In the genomic region with DNA sequence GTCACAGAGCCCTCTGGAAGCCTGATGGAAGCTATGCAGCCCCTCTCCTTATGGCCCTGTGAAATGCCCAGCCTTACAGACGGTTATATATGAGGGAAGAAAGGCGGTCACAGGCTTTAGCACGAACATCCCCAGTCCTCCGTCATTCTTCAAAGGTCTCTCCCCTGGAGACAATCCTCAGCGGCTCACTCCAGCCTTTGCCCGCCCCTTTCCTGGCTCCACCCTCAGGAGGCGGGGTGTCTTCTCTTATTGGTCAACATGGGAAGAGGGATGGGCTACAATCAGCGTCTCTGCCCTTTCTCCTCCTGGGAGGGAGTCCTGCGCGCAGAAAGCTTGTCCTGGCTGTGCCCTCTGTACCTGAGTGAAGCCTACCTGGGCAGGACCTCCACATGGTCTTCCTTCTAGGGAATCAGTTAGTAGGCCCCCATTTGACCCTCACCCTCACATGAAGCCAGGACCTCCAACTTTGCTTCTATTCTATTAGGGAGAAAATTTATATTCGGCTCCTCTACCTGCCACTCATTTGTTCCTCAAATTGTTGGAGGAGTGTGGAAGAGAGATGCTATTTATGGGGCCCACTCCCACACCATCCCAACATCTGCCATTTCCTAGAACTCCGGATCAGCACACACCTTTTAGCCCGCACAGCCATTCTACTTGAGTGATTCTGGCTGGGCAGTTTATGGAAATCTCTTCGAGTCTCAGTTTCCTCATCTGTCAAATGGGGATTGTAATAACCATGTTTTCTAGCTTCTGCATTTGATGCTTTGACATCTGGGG, we compare ENCODE assay signal across 10 cellular contexts.
DNase-seq lines count a peak whose midpoint lies in the region; ATAC-seq, FAIRE-seq and TF ChIP-seq lines count a peak whose summit lies in the region.
"Had no signal": no experiment of that assay in that cellular context is flagged by ENCODE, and none has a peak within 500 bp of the region (broad histone marks: within the 10 kb centered on the region; RNA-seq: fewer than 3 reads in every experiment).

No MANE protein-coding gene starts in this region.

- H3K27me3 Mint-ChIP-seq in activated CD4-positive, alpha-beta T cell treated with anti-CD3 and anti-CD28 coated beads for 36 hours = peaks cover 51% of the 10 kb centered on the region
- peaks cover 84% of the 10 kb centered on the region for H3K27me3 Mint-ChIP-seq in neural crest cell (ENCODE audit: low read depth)

- intact Hi-C loops in activated CD4-positive, alpha-beta T cell treated with anti-CD3 and anti-CD28 coated beads for 36 hours (cut with DNase I, micrococcal nuclease) = no loop called here
- intact Hi-C loops in K562 (cut with micrococcal nuclease) = no loop called here

- no peak overlapping the region for H3K27ac Mint-ChIP-seq in activated CD4-positive, alpha-beta T cell treated with anti-CD3 and anti-CD28 coated beads for 36 hours
- no peak overlapping the region for H3K27ac Mint-ChIP-seq in neural crest cell (ENCODE audit: unreplicated experiment)

- peak; percentile 50 for DNase-seq in activated CD4-positive, alpha-beta T cell treated with anti-CD3 and anti-CD28 coated beads for 36 hours
- DNase-seq in activated CD4-positive, alpha-beta T cell treated with anti-CD3 and anti-CD28 coated beads, Interleukin-2, amount 50 U/mL, for 1 hour = no peak
- DNase-seq in KBM-7 = peak; percentile 24
- peak; percentile 64 to 93 (median 90) for DNase-seq in K562 (ENCODE audit: extremely low read depth in 1 of 4, low spot score in 3 of 4)
- peak; percentile 68 for DNase-seq in neural crest cell (ENCODE audit: low read depth, low spot score)
- no peak for DNase-seq in dedifferentiated amniotic fluid mesenchymal stem cell (ENCODE audit: extremely low spot score)
- DNase-seq: NCI-H774 had no signal

- CTCF ChIA-PET in activated CD4-positive, alpha-beta T cell treated with anti-CD3 and anti-CD28 coated beads for 36 hours (lab: Charles Lee) = interaction anchor here (1.2 kb wide), 1 partner anchor 9 kb away, joined by 4 read pairs; no protein-coding TSS in a partner anchor
- CTCF ChIA-PET in K562 (lab: Yijun Ruan, JAX; ENCODE audit: low intra/inter-chr PET ratio) = interaction anchor here (0.6 kb wide), 1 partner anchor 89 kb away, joined by 4 read pairs; no protein-coding TSS in a partner anchor

- ATAC-seq in activated CD4-positive, alpha-beta T cell treated with anti-CD3 and anti-CD28 coated beads for 36 hours = peak; percentile 70
- ATAC-seq in K562 (peak; percentile 100), GM18520 (IDR thresholded peaks at IDR 0.05; ENCODE audit: unreplicated experiment) (no peak), HG02623 (IDR thresholded peaks at IDR 0.05; ENCODE audit: unreplicated experiment) (no peak)

- H3K27ac ChIP-seq in K562 (ENCODE audit: extremely low read depth, low read depth, low read length) = no peak overlapping the region
- H3K27ac ChIP-seq: tibial nerve had no signal

- no peaks in the 10 kb centered on the region for H3K9me3 Mint-ChIP-seq in activated CD4-positive, alpha-beta T cell treated with anti-CD3 and anti-CD28 coated beads for 36 hours (ENCODE audit: low read depth)
- H3K9me3 Mint-ChIP-seq in neural crest cell = no peaks in the 10 kb centered on the region

- H3K36me3 ChIP-seq in K562 (ENCODE audit: control insufficient read depth, insufficient read depth, low read length) = no peaks in the 10 kb centered on the region
- H3K36me3 ChIP-seq: tibial nerve had no signal

- in situ Hi-C loops in KBM-7 (cut with MboI; ENCODE audit: low pct_unique_long_range_greater_than_20kb, low sequenced_read_pairs) = no loop called here
- in situ Hi-C loops in K562 (cut with MboI) = no loop called here

- TF ChIP-seq POLR2A in K562 (conservative IDR thresholded peaks at IDR 0.05) = no peak

- H3K4me2 ChIP-seq in K562 (ENCODE audit: insufficient read depth, low read length) = no peak overlapping the region

- WGBS in K562 (ENCODE audit: insufficient coverage, low coverage, missing lambda C conversion rate) = 4% methylated on average over 14 of the region's 14 CpGs

- peak; percentile 90 for FAIRE-seq in K562 (lab: Jason Lieb, UNC)

- no peak overlapping the region for H3K9ac ChIP-seq in K562 (ENCODE audit: insufficient read depth in 1 of 2, low read depth in 2 of 2, low read length in 2 of 2)

- no peaks in the 10 kb centered on the region for H3K79me2 ChIP-seq in K562 (ENCODE audit: control insufficient read depth, insufficient read depth, low read length)

- no peak overlapping the region for H2AFZ ChIP-seq in K562 (ENCODE audit: low read depth, low read length)

- H3K4me3 ChIP-seq in K562 = no peak overlapping the region
- H3K4me3 ChIP-seq: tibial nerve had no signal

- no peaks in the 10 kb centered on the region for H3K4me1 ChIP-seq in K562 (replicated peaks in 1 of 2; ENCODE audit: control insufficient read depth in 2 of 2, insufficient read depth in 2 of 2, low read length in 2 of 2)

- no peaks in the 10 kb centered on the region for H3K9me3 ChIP-seq in K562 (replicated peaks; ENCODE audit: control insufficient read depth, insufficient read depth, low read depth, low read length)
- H3K9me3 ChIP-seq: tibial nerve had no signal

- peaks cover under 1 to 7% of the 10 kb centered on the region in 2 experiments; a peak in 3 of 5 replicates for H3K27me3 ChIP-seq in K562 (ENCODE audit: control insufficient read depth in 2 of 2, insufficient read depth in 2 of 2, low read length in 2 of 2)

- H3K4me1 Mint-ChIP-seq in activated CD4-positive, alpha-beta T cell treated with anti-CD3 and anti-CD28 coated beads for 36 hours = peaks cover 10% of the 10 kb centered on the region
- peaks cover 13% of the 10 kb centered on the region for H3K4me1 Mint-ChIP-seq in neural crest cell

- TF ChIP-seq CTCF in K562 (IDR thresholded peaks at IDR 0.05 in 2 of 3, conservative IDR thresholded peaks at IDR 0.05 in 1 of 3; ENCODE audit: insufficient read depth in 2 of 3, low read depth in 1 of 3, low read length in 3 of 3) (no peak), neural crest cell (conservative IDR thresholded peaks at IDR 0.05) (no peak)

- BruUV-seq in K562 (replicated peaks; lab: Mats Ljungman, UMichigan) = no TSS peak

- POLR2A ChIA-PET in activated CD4-positive, alpha-beta T cell treated with anti-CD3 and anti-CD28 coated beads for 36 hours (lab: Charles Lee) = no interaction called here
- POLR2A ChIA-PET in K562 (lab: Yijun Ruan, JAX) = no interaction called here

- no peak overlapping the region for H3K4me3 Mint-ChIP-seq in activated CD4-positive, alpha-beta T cell treated with anti-CD3 and anti-CD28 coated beads for 36 hours
- no peak overlapping the region for H3K4me3 Mint-ChIP-seq in neural crest cell

- TF ChIP-seq EP300 in K562 (IDR thresholded peaks at IDR 0.05; ENCODE audit: low read length) = no peak

- H3K9me1 ChIP-seq in K562 (ENCODE audit: control insufficient read depth, insufficient read depth, low read length) = no peaks in the 10 kb centered on the region

- no peak for TF ChIP-seq RAD21 in K562 (CRISPR knock-in tag; conservative IDR thresholded peaks at IDR 0.05 in 1 of 2, IDR thresholded peaks at IDR 0.05 in 1 of 2)

- peaks cover 13% of the 10 kb centered on the region; the same call in 1 of the 2 replicates for H4K20me1 ChIP-seq in K562 (replicated peaks; ENCODE audit: control insufficient read depth, insufficient read depth, low read length)

- H3K36me3 Mint-ChIP-seq in activated CD4-positive, alpha-beta T cell treated with anti-CD3 and anti-CD28 coated beads for 36 hours (ENCODE audit: low read depth) = no peaks in the 10 kb centered on the region
- H3K36me3 Mint-ChIP-seq in neural crest cell (ENCODE audit: low read depth) = no peaks in the 10 kb centered on the region

TF ChIP-seq in K562, 482 proteins besides CTCF, POLR2A, EP300 and RAD21:
- peak; percentile 34 for TF ChIP-seq RBM25 (IDR thresholded peaks at IDR 0.05; ENCODE audit: low read depth, low read length, severe bottlenecking)
- peak; percentile 24 for TF ChIP-seq NFYB (IDR thresholded peaks at IDR 0.05; ENCODE audit: extremely low read depth, insufficient read length)
- TF ChIP-seq RUNX1 (IDR thresholded peaks at IDR 0.05; ENCODE audit: low read depth) = no peak

Comparison
In these comparisons a context has a peak if more than half of its experiments do, and no peak if none do; other contexts are left out.
1. DNase-seq: peak in activated CD4-positive, alpha-beta T cell treated with anti-CD3 and anti-CD28 coated beads for 36 hours (single experiment), KBM-7 (single experiment), K562 (4 of 4) and neural crest cell (single experiment); none in activated CD4-positive, alpha-beta T cell treated with anti-CD3 and anti-CD28 coated beads, Interleukin-2, amount 50 U/mL, for 1 hour (single experiment) and dedifferentiated amniotic fluid mesenchymal stem cell (single experiment).
2. ATAC-seq: peak in activated CD4-positive, alpha-beta T cell treated with anti-CD3 and anti-CD28 coated beads for 36 hours (single experiment) and K562 (single experiment); none in GM18520 (single experiment) and HG02623 (single experiment).